In the genomic region with DNA sequence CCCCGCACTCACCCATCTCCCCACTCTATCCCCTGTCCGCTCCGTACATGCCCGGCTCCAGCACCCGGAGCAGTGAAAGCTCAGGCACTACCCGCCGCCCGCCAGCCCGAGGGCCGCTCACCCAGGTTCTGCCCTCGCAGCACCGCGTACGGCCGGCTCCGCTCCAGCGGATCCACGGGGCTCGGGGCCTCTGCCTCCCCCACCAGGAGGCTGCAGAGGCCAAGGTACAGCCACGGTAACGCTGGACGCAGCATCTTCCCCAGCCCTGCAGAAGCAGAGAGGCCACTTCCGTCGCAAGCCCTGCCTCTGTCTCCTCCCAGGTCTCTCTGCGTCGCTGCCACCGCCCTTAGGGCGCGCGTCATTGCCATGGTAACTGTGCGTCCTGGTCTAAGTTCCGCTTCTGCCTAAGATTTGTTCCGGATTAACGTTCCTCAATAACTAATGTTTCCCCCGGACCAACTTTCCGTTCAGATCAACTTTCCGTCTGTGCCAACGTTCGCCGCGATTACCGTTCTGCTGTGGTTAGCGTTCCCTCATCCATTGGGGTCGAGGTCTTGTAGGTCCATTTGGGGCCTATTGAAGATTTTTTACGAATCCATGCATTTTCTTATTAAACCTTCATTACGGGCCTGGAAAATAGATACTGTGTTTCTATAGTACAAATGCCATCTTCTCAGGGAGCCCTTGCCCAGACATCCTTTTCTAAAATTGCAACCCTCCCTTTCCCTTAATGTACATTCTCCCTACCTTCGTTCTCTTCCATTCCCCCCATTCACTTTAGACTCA, we compare ENCODE assay signal across 8 cellular contexts. TPM values are rescaled to one million over a fixed set of nuclear protein-coding genes. Genes with fewer than 3 reads are reported as not detected.
DNase-seq lines count a peak whose midpoint lies in the region; ATAC-seq and TF ChIP-seq lines count a peak whose summit lies in the region.

C12orf76 (minus strand) TSS at position 281 of the 786 bp plus-strand sequence; CDS start at position 254, 27 bp downstream.

- H3K27me3 ChIP-seq in right cardiac atrium (ENCODE audit: control insufficient read depth, insufficient read depth), result no peaks in the 10 kb centered on the region
- H3K27me3 ChIP-seq in vagina, result no peaks in the 10 kb centered on the region

- H3K4me1 Mint-ChIP-seq in T-helper 17 cell, result peaks cover 17% of the 10 kb centered on the region

- no peaks in the 10 kb centered on the region for H3K36me3 ChIP-seq in vagina

- H3K4me3 Mint-ChIP-seq in T-helper 17 cell, result peak within 1 kb of the TSS; percentile 95

- ATAC-seq in HG02885 (IDR thresholded peaks at IDR 0.05; ENCODE audit: poor library complexity, unreplicated experiment) (peak; percentile 99), T-helper 17 cell (peak; percentile 100), right cardiac atrium (peak; percentile 99)

- H3K4me3 ChIP-seq in right cardiac atrium (ENCODE audit: low read length), result peak within 1 kb of the TSS; percentile 84
- peak within 1 kb of the TSS; percentile 93 to 95 for H3K4me3 ChIP-seq in vagina

- H3K27ac Mint-ChIP-seq in T-helper 17 cell, result peak within 1 kb of the TSS; percentile 95

- no peak for TF ChIP-seq CTCF in vagina (IDR thresholded peaks at IDR 0.05)

- DNase-seq in NCI-H1694 treated with DMSO at 0.1 percent for 48 hours (lab: John Stamatoyannopoulos, UW), result peak; percentile 95
- DNase-seq in T-helper 17 cell, result peak; percentile 77 to 83 (median 78)
- DNase-seq in right cardiac atrium, result peak; percentile 95 to 98 (median 97)
- peak; percentile 84 for DNase-seq in pulmonary artery endothelial cell (ENCODE audit: low read depth, low spot score)
- peak in 1 of 2 donors; percentile 93 for DNase-seq in vagina (ENCODE audit: extremely low spot score in 2 of 2)

- H3K27ac ChIP-seq in angular gyrus (ENCODE audit: low read depth, low read length), result peak within 1 kb of the TSS; percentile 83
- peak within 1 kb of the TSS; percentile 70 for H3K27ac ChIP-seq in right cardiac atrium (ENCODE audit: low read length)
- peak within 1 kb of the TSS; percentile 54 for H3K27ac ChIP-seq in vagina

- H3K36me3 Mint-ChIP-seq in T-helper 17 cell (ENCODE audit: low read depth), result peaks cover 3% of the 10 kb centered on the region

- intact Hi-C loops in right cardiac atrium (cut with DNase I) (no loop called here), vagina (cut with DNase I) (no loop called here)

- H3K9me3 ChIP-seq in T-helper 17 cell (ENCODE audit: control insufficient read depth, low read length, poor library complexity, severe bottlenecking) (no peaks in the 10 kb centered on the region), right cardiac atrium (ENCODE audit: control insufficient read depth, low read length) (no peaks in the 10 kb centered on the region), vagina (no peaks in the 10 kb centered on the region)

- H3K4me1 ChIP-seq in right cardiac atrium (ENCODE audit: control insufficient read depth, insufficient read depth, low read length) (peaks cover 3% of the 10 kb centered on the region), vagina (peaks cover 27% of the 10 kb centered on the region)

- TF ChIP-seq POLR2A in GM15510 (IDR thresholded peaks at IDR 0.05; ENCODE audit: borderline replicate concordance, extremely low read depth, insufficient read length), result peak; percentile 85
- no peak for TF ChIP-seq POLR2A in vagina (IDR thresholded peaks at IDR 0.05)

- WGBS in right cardiac atrium, result 2% methylated on average over 47 of the region's 47 CpGs

- no peaks in the 10 kb centered on the region for H3K27me3 Mint-ChIP-seq in T-helper 17 cell

RNA-seq across cellular contexts. Expression of gene C12orf76, which starts in this region (rescaled TPM):
- total RNA-seq in T-helper 17 cell, result 10 to 100 TPM; 12.7 to 20.2 TPM
- total RNA-seq in right cardiac atrium, result 1 to 10 TPM; 5.7 to 6.8 (median 6.7) TPM
- 7.0 TPM for polyA plus RNA-seq in right cardiac atrium
- total RNA-seq in pulmonary artery endothelial cell, result 17.2 and 19.1 TPM in 2 replicates
- total RNA-seq in vagina, result 7.6 TPM
